Comparison of ENCODE assay signal across 8 cellular contexts in the genomic region with DNA sequence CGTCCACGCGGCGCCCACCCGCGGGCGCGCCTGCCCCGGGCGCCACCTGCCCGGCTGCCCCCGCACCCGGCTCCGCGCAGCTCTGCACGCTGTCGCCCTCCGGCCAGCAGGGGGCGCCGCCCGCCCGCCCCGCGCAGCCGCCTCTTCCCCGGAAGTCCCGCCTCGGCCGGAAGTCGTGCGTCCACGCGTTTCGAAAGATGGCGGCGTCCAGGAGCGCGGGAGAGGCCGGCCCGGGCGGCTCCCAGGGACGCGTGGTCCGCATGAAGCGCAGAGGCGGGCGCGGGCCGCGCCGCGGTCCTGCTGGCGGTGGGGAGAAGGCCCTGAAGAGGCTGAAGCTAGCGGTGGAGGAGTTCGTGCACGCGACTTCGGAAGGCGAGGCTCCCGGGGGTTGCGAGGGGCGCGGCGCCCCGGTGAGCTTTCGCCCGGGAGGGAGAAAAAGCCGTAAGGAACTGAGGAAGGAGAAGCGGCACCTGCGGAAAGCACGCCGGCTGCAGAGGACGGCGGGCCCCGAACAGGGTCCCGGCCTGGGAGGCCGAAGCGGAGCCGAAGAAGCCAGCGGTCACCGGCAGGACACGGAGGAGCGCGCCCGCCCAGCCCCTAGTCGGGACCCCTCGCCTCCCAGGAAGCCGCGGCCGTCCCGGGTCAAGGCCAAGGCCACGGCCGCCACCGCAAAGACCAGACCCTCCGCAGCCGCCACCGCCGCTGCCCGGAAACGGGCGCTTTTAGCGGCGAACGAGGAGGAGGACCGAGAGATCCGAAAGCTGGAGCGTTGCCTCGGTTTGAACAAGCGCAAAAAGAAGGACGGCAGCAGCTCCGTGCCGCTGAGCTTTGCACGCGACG. TPM values are rescaled to one million over a fixed set of nuclear protein-coding genes. Genes with fewer than 3 reads are reported as not detected.
DNase-seq lines count a peak whose midpoint lies in the region; ATAC-seq and TF ChIP-seq lines count a peak whose summit lies in the region.

Gene NOM1, plus strand, starts transcription at position 172 of the 840 bp plus-strand sequence. Its CDS starts 26 bp downstream, at position 198.

- H3K4me3 ChIP-seq in BE2C (ENCODE audit: low read depth, low read length): peak within 1 kb of the TSS; percentile 97
- H3K4me3 ChIP-seq in choroid plexus epithelial cell (ENCODE audit: low read depth, low read length): peak within 1 kb of the TSS; percentile 91

- peak; percentile 50 for TF ChIP-seq CTCF in BE2C (IDR thresholded peaks at IDR 0.05; ENCODE audit: low read depth, low read length)
- peak; percentile 39 for TF ChIP-seq CTCF in choroid plexus epithelial cell (conservative IDR thresholded peaks at IDR 0.05; ENCODE audit: low read depth, low read length)

- H3K9me3 ChIP-seq in BE2C: no peaks in the 10 kb centered on the region

- DNase-seq in BE2C: peak; percentile 93
- DNase-seq in NCI-H345 treated with DMSO at 0.1 percent for 48 hours (lab: John Stamatoyannopoulos, UW; ENCODE audit: unreplicated experiment): peak; percentile 68
- DNase-seq in activated CD4-positive, alpha-beta T cell treated with anti-CD3 and anti-CD28 coated beads for 24 hours (ENCODE audit: low read depth in 2 of 2): peak; percentile 85 to 91
- DNase-seq in choroid plexus epithelial cell (ENCODE audit: low read depth): peak; percentile 86
- peak; percentile 89 for DNase-seq in left lobe of liver (ENCODE audit: low spot score)
- peak; percentile 94 for DNase-seq in stimulated activated CD4-positive, alpha-beta T cell treated with anti-CD3 and anti-CD28 coated beads, Interleukin-2, amount 100 ng/mL, for 24 hours

- H3K4me1 ChIP-seq in BE2C: peaks cover 3% of the 10 kb centered on the region; the same call in 1 of the 2 replicates

- H3K27me3 ChIP-seq in BE2C: no peaks in the 10 kb centered on the region

- H3K36me3 ChIP-seq in BE2C: peaks cover 31% of the 10 kb centered on the region

- peak; percentile 89 for ATAC-seq in GM19023 (IDR thresholded peaks at IDR 0.05; ENCODE audit: unreplicated experiment)
- ATAC-seq in HG03175 (IDR thresholded peaks at IDR 0.05; ENCODE audit: unreplicated experiment): peak; percentile 90
- peak; percentile 98 for ATAC-seq in left lobe of liver

RNA-seq across cellular contexts. Expression of gene NOM1, which starts in this region (rescaled TPM):
- polyA plus RNA-seq in BE2C (2012; ENCODE audit: insufficient read depth, insufficient read length, low read depth): 58.0 TPM
- total RNA-seq in left lobe of liver: 7.2 TPM

Comparison
In these comparisons a context has a peak if more than half of its experiments do, and no peak if none do; other contexts are left out.
1. Peak in every context shown above with its lines: DNase-seq, ATAC-seq and H3K4me3 ChIP-seq.